In genomic region chr3:131033480-131034080, GRCh38 we compare ENCODE assay signal across 8 cellular contexts. TPM values are rescaled to one million over a fixed set of nuclear protein-coding genes. Genes with fewer than 3 reads are reported as not detected.
A peak's percentile ranks its signal among the peaks of the same experiment; 100 is the strongest.
DNase-seq lines count a peak whose midpoint lies in the region; ATAC-seq, FAIRE-seq and TF ChIP-seq lines count a peak whose summit lies in the region.

No MANE protein-coding gene starts in this region.

- no peaks in the 10 kb centered on the region for H3K4me1 ChIP-seq in hepatocyte (ENCODE audit: insufficient read depth)
- peaks cover 0 to 15% of the 10 kb centered on the region in 2 donors for H3K4me1 ChIP-seq in thoracic aorta (ENCODE audit: control insufficient read depth in 1 of 2, low read depth in 2 of 2)

- H3K79me2 ChIP-seq in hepatocyte: no peaks in the 10 kb centered on the region

- WGBS in hepatocyte (ENCODE audit: low lambda C conversion rate, missing lambda C conversion rate): 13% methylated on average over 1 of the region's 1 CpG

- no peaks in the 10 kb centered on the region for H4K20me1 ChIP-seq in hepatocyte (ENCODE audit: insufficient read depth, poor library complexity, severe bottlenecking)

- no peak for DNase-seq in D721Med (ENCODE audit: insufficient read length, low spot score)
- peak; percentile 50 for DNase-seq in NCI-H1105 (lab: John Stamatoyannopoulos, UW)
- DNase-seq in hepatocyte (ENCODE audit: low spot score): peak; percentile 45
- DNase-seq in thoracic aorta (ENCODE audit: low spot score): no peak
- no peak for DNase-seq in hepatic stellate cell (ENCODE audit: low spot score)
- no peak for DNase-seq in Right ventricle myocardium inferior (ENCODE audit: missing footprints)

- peak; percentile 77 for TF ChIP-seq CTCF in D721Med (IDR thresholded peaks at IDR 0.05; ENCODE audit: insufficient read depth, missing control alignments)
- TF ChIP-seq CTCF in VCaP (conservative IDR thresholded peaks at IDR 0.05): peak; percentile 78
- TF ChIP-seq CTCF in hepatocyte (IDR thresholded peaks at IDR 0.05; ENCODE audit: poor library complexity): peak; percentile 60
- peak; percentile 20 for TF ChIP-seq CTCF in thoracic aorta (IDR thresholded peaks at IDR 0.05)

- no peak overlapping the region for H2AFZ ChIP-seq in hepatocyte

- no peak overlapping the region for H3K4me3 ChIP-seq in hepatocyte
- H3K4me3 ChIP-seq in thoracic aorta: no peak overlapping the region

- H3K36me3 ChIP-seq in hepatocyte (replicated peaks; ENCODE audit: insufficient read depth, low read depth) (no peaks in the 10 kb centered on the region), thoracic aorta (no peaks in the 10 kb centered on the region)

- ATAC-seq in GM19035 (IDR thresholded peaks at IDR 0.05; ENCODE audit: unreplicated experiment): peak; percentile 65
- ATAC-seq in thoracic aorta (ENCODE audit: insufficient number of reproducible peaks, low FRiP score, low read depth): no peak
- ATAC-seq in Right ventricle myocardium inferior: no peak

- H3K27me3 ChIP-seq in hepatocyte (no peaks in the 10 kb centered on the region), thoracic aorta (replicated peaks; ENCODE audit: insufficient read depth) (no peaks in the 10 kb centered on the region)

- no peaks in the 10 kb centered on the region for H3K9me3 ChIP-seq in hepatocyte (ENCODE audit: low read depth)
- no peaks in the 10 kb centered on the region for H3K9me3 ChIP-seq in thoracic aorta

- H3K9me2 ChIP-seq in hepatocyte (replicated peaks; ENCODE audit: insufficient read depth): no peaks in the 10 kb centered on the region

- no peak overlapping the region for H3K27ac ChIP-seq in VCaP
- H3K27ac ChIP-seq in hepatocyte: no peak overlapping the region
- H3K27ac ChIP-seq in thoracic aorta: no peak overlapping the region

- no peak overlapping the region for H3K4me2 ChIP-seq in hepatocyte

- FAIRE-seq in D721Med (lab: Jason Lieb, UNC): peak; percentile 84

- intact Hi-C loops in Right ventricle myocardium inferior (cut with DNase I): loop anchor here (10.0 kb wide), 1 partner anchor 991 kb away; no protein-coding TSS in a partner anchor

RNA-seq across cellular contexts. Expression of gene NEK11, which starts 6.9 kb away (rescaled TPM):
- total RNA-seq in hepatocyte (5.5 and 13.7 TPM in 2 replicates), thoracic aorta (10 to 100 TPM in 1 of 2 donors, 1 to 10 TPM in 1; 1.8 to 10.3 TPM), Right ventricle myocardium inferior (1.3 TPM)
- 3.5 and 3.9 TPM in 2 replicates for polyA plus RNA-seq in hepatocyte

RNA-seq across cellular contexts. Expression of gene ASTE1, which starts 7.0 kb away (rescaled TPM):
- 5.1 and 6.5 TPM in 2 replicates for total RNA-seq in hepatocyte
- polyA plus RNA-seq in hepatocyte: 4.3 and 5.3 TPM in 2 replicates
- total RNA-seq in thoracic aorta: 1 to 10 TPM; 4.6 to 6.3 TPM
- total RNA-seq in Right ventricle myocardium inferior: 3.4 TPM

Comparison
In these comparisons a context has a peak if more than half of its experiments do, and no peak if none do; other contexts are left out.
1. DNase-seq: peak in NCI-H1105 (single experiment) and hepatocyte (single experiment); none in D721Med (single experiment), thoracic aorta (single experiment), hepatic stellate cell (single experiment) and Right ventricle myocardium inferior (single experiment).
2. CTCF ChIP-seq: peak in every context shown above with its lines; median percentile 78 in VCaP; 77 in D721Med; 60 in hepatocyte; 20 in thoracic aorta.